9 cellular contexts compared by ENCODE assay signal in the genomic region with DNA sequence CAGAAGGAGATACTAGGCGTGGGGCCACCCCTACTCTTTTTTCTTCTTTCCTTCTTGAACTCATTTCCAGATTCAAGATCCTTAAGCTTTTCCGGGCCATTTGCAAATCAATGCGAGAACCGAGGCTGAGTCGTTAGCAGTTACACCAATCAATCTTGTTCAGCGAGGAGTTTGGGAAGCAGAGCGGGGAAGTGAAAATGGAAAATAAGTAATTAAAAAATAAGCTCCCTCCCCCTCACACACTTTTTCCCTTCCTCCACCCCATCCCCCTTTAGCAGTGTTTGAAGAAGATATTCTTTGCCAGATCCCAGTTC. TPM values are rescaled to one million over a fixed set of nuclear protein-coding genes. Genes with fewer than 3 reads are reported as not detected.
A peak's percentile ranks its signal among the peaks of the same experiment; 100 is the strongest.
DNase-seq lines count a peak whose midpoint lies in the region; ATAC-seq, FAIRE-seq and TF ChIP-seq lines count a peak whose summit lies in the region.
"Had no signal": no experiment of that assay in that cellular context is flagged by ENCODE, and none has a peak within 500 bp of the region (broad histone marks: within the 10 kb centered on the region; RNA-seq: fewer than 3 reads in every experiment).

No MANE protein-coding gene starts in this region.

- H2AK5ac ChIP-seq in H1 (ENCODE audit: low read depth, low read length): no peak overlapping the region

- H3K56ac ChIP-seq in H1 (replicated peaks; ENCODE audit: insufficient read length, low read depth, low read length): no peak overlapping the region

- no peak overlapping the region for H3K14ac ChIP-seq in H1 (ENCODE audit: insufficient read length)

- H4K20me1 ChIP-seq in H1 (replicated peaks in 1 of 2; ENCODE audit: control insufficient read depth in 1 of 2, insufficient read depth in 2 of 2, low read length in 2 of 2): no peaks in the 10 kb centered on the region

- DNase-seq in CD4-positive, CD25-positive, alpha-beta regulatory T cell: no peak
- peak; percentile 52 for DNase-seq in M059J (ENCODE audit: low read depth)
- DNase-seq in H1 (ENCODE audit: low read depth in 1 of 2, low spot score in 2 of 2): no peak
- DNase-seq in GM12892 (ENCODE audit: insufficient read length): no peak
- DNase-seq in Ammon's horn (ENCODE audit: low spot score): no peak
- DNase-seq: activated naive CD4-positive, alpha-beta T cell treated with Interleukin-2 at 50 U/mL for 16 hours had no signal

- no peak for TF ChIP-seq CTCF in H1 (IDR thresholded peaks at IDR 0.05; ENCODE audit: control extremely low read depth in 1 of 3, insufficient read depth in 1 of 3, low read depth in 1 of 3, low read length in 3 of 3)

- FAIRE-seq in H1 (lab: Jason Lieb, UNC): no peak
- no peak for FAIRE-seq in GM12892 (lab: Jason Lieb, UNC)

- H2BK20ac ChIP-seq in H1 (ENCODE audit: low read length): no peak overlapping the region

- H3K23me2 ChIP-seq in H1 (ENCODE audit: low read depth, low read length): peaks cover 20% of the 10 kb centered on the region

- H2BK5ac ChIP-seq in H1 (ENCODE audit: low read depth, low read length): peak overlapping the region; percentile 62; the same call in 1 of the 2 replicates

- peaks cover 0 to 9% (median 0%) of the 10 kb centered on the region in 7 donors for H3K9me3 Mint-ChIP-seq in CD4-positive, CD25-positive, alpha-beta regulatory T cell
- no peaks in the 10 kb centered on the region for H3K9me3 Mint-ChIP-seq in stimulated activated memory B cell treated with anti-CD40 and anti-IgM and Interleukin-4, amounts not matched to agents 10 μg/mL and 1 μg/mL and 100 μg/mL, for 72 hours

- no peaks in the 10 kb centered on the region for H3K36me3 Mint-ChIP-seq in CD4-positive, CD25-positive, alpha-beta regulatory T cell
- H3K36me3 Mint-ChIP-seq in stimulated activated memory B cell treated with anti-CD40 and anti-IgM and Interleukin-4, amounts not matched to agents 10 μg/mL and 1 μg/mL and 100 μg/mL, for 72 hours: no peaks in the 10 kb centered on the region

- WGBS in H1 (ENCODE audit: extremely low coverage in 1 of 2, insufficient coverage in 1 of 2, insufficient read length in 1 of 2, insufficient replicate concordance in 2 of 2, low coverage in 1 of 2, low lambda C conversion rate in 2 of 2, missing lambda C conversion rate in 1 of 2), 2 experiments: 0% methylated on average over 7 of the region's 7 CpGs; no CpG with 5 or more reads in 1 of the 2 experiments

- H3K79me2 ChIP-seq in H1 (ENCODE audit: control insufficient read depth in 1 of 2, insufficient read depth in 2 of 2, low read length in 2 of 2): peaks cover 0 to 2% of the 10 kb centered on the region in 2 experiments; a peak in 1 of 4 replicates

- H3K27me3 ChIP-seq in CD4-positive, CD25-positive, alpha-beta regulatory T cell (ENCODE audit: control insufficient read depth, insufficient read depth, low read length): peaks cover 16% of the 10 kb centered on the region
- H3K27me3 ChIP-seq in H1 (replicated peaks in 1 of 4; ENCODE audit: control insufficient read depth in 3 of 4, extremely low read depth in 1 of 4, insufficient read depth in 3 of 4, low read length in 3 of 4): peaks cover 0 to 23% (median 3%) of the 10 kb centered on the region in 4 experiments; a peak in 3 of 7 replicates
- H3K27me3 ChIP-seq in neuron (ENCODE audit: insufficient read depth, low read length): no peaks in the 10 kb centered on the region

- H3K27ac Mint-ChIP-seq in CD4-positive, CD25-positive, alpha-beta regulatory T cell: no peak overlapping the region
- no peak overlapping the region for H3K27ac Mint-ChIP-seq in stimulated activated memory B cell treated with anti-CD40 and anti-IgM and Interleukin-4, amounts not matched to agents 10 μg/mL and 1 μg/mL and 100 μg/mL, for 72 hours

- no peak overlapping the region for H3K27ac ChIP-seq in CD4-positive, CD25-positive, alpha-beta regulatory T cell (ENCODE audit: insufficient read depth, low read length, poor library complexity, severe bottlenecking)
- H3K27ac ChIP-seq in H1 (ENCODE audit: low read depth, low read length): no peak overlapping the region

- H2BK12ac ChIP-seq in H1 (ENCODE audit: low read depth, low read length): peak overlapping the region; percentile 97

- H3K23ac ChIP-seq in H1 (ENCODE audit: insufficient read length): no peak overlapping the region

- no peak overlapping the region for H3K4me3 Mint-ChIP-seq in CD4-positive, CD25-positive, alpha-beta regulatory T cell
- H3K4me3 Mint-ChIP-seq in stimulated activated memory B cell treated with anti-CD40 and anti-IgM and Interleukin-4, amounts not matched to agents 10 μg/mL and 1 μg/mL and 100 μg/mL, for 72 hours: no peak overlapping the region

- TF ChIP-seq POLR2A in H1 (IDR thresholded peaks at IDR 0.05; ENCODE audit: control extremely low read depth in 1 of 2, low read depth in 2 of 2, low read length in 2 of 2) (no peak), GM12892 (IDR thresholded peaks at IDR 0.05; ENCODE audit: low read depth, low read length) (no peak)

- peak overlapping the region; percentile 90 to 97 for H3K4me2 ChIP-seq in H1 (ENCODE audit: insufficient read depth in 1 of 2, low read depth in 2 of 2, low read length in 2 of 2)

- H3K27me3 Mint-ChIP-seq in CD4-positive, CD25-positive, alpha-beta regulatory T cell: peaks cover 21% of the 10 kb centered on the region
- peaks cover 12% of the 10 kb centered on the region for H3K27me3 Mint-ChIP-seq in stimulated activated memory B cell treated with anti-CD40 and anti-IgM and Interleukin-4, amounts not matched to agents 10 μg/mL and 1 μg/mL and 100 μg/mL, for 72 hours

- peaks cover 3 to 19% (median 10%) of the 10 kb centered on the region in 4 donors for H3K4me1 Mint-ChIP-seq in CD4-positive, CD25-positive, alpha-beta regulatory T cell
- peaks cover 15% of the 10 kb centered on the region for H3K4me1 Mint-ChIP-seq in stimulated activated memory B cell treated with anti-CD40 and anti-IgM and Interleukin-4, amounts not matched to agents 10 μg/mL and 1 μg/mL and 100 μg/mL, for 72 hours

- H2BK120ac ChIP-seq in H1 (replicated peaks; ENCODE audit: low read depth, low read length): no peak overlapping the region

- H3K9ac ChIP-seq in H1 (replicated peaks in 1 of 4; ENCODE audit: extremely low read depth in 1 of 4, low read depth in 3 of 4, low read length in 3 of 4): peak overlapping the region in 3 of 4 experiments; percentile 72 to 80 (median 74); a peak in 5 of 7 replicates

- H4K8ac ChIP-seq in H1 (ENCODE audit: extremely low read depth, insufficient read depth, low read length): no peak overlapping the region; the same call in 1 of the 2 replicates

- H2AFZ ChIP-seq in H1 (ENCODE audit: low read length): peak overlapping the region; percentile 93
- peak overlapping the region; percentile 84 for H2AFZ ChIP-seq in neuron (ENCODE audit: low read depth, low read length)

- no peak overlapping the region for H4K5ac ChIP-seq in H1 (ENCODE audit: insufficient read length, low read depth, low read length)

- H3K18ac ChIP-seq in H1 (ENCODE audit: extremely low read depth, low read length): peak overlapping the region; percentile 93

- H3K36me3 ChIP-seq in CD4-positive, CD25-positive, alpha-beta regulatory T cell (ENCODE audit: control insufficient read depth, insufficient read depth, low read length): no peaks in the 10 kb centered on the region
- H3K36me3 ChIP-seq in H1 (ENCODE audit: control insufficient read depth in 2 of 4, insufficient read depth in 4 of 4, low read length in 3 of 4): no peaks in the 10 kb centered on the region
- H3K36me3 ChIP-seq in neuron (ENCODE audit: insufficient read depth, low read length): no peaks in the 10 kb centered on the region

- H3K79me1 ChIP-seq in H1 (ENCODE audit: low read depth, low read length): no peaks in the 10 kb centered on the region

- no peak for ATAC-seq in CD4-positive, CD25-positive, alpha-beta regulatory T cell (ENCODE audit: low read depth in 2 of 2)
- ATAC-seq in stimulated activated memory B cell treated with anti-CD40 and anti-IgM and Interleukin-4, amounts not matched to agents 10 μg/mL and 1 μg/mL and 100 μg/mL, for 72 hours: no peak
- no peak for ATAC-seq in HG03097 (IDR thresholded peaks at IDR 0.05; ENCODE audit: low FRiP score, unreplicated experiment)

- H3K4me1 ChIP-seq in CD4-positive, CD25-positive, alpha-beta regulatory T cell (ENCODE audit: control insufficient read depth, insufficient read depth, low read length, poor library complexity, severe bottlenecking): no peaks in the 10 kb centered on the region
- H3K4me1 ChIP-seq in H1 (replicated peaks in 1 of 4; ENCODE audit: control insufficient read depth in 3 of 4, insufficient read depth in 4 of 4, low read length in 3 of 4) (peaks cover 0 to 8% (median under 1%) of the 10 kb centered on the region in 4 experiments; a peak in 3 of 7 replicates), neuron (ENCODE audit: insufficient read depth, low read length) (peaks cover 21% of the 10 kb centered on the region)

- H3K4ac ChIP-seq in H1 (replicated peaks; ENCODE audit: insufficient read length, low read depth, low read length): no peak overlapping the region

- POLR2A ChIA-PET in H1 (lab: Charles Lee; ENCODE audit: partially characterized antibody): interaction anchor here (1.0 to 2.2 kb wide), 3 partner anchors 12 to 96 kb away, joined by 3 to 5 read pairs (median 3); no protein-coding TSS in a partner anchor

- no peak for TF ChIP-seq EP300 in H1 (IDR thresholded peaks at IDR 0.05; ENCODE audit: borderline replicate concordance in 1 of 2, low read depth in 2 of 2, low read length in 2 of 2)

- H3K9me3 ChIP-seq in CD4-positive, CD25-positive, alpha-beta regulatory T cell (ENCODE audit: control insufficient read depth in 2 of 2, low read length in 2 of 2): no peaks in the 10 kb centered on the region
- no peaks in the 10 kb centered on the region for H3K9me3 ChIP-seq in H1 (ENCODE audit: insufficient read depth in 2 of 2, low read depth in 1 of 2, low read length in 1 of 2)
- H3K9me3 ChIP-seq in neuron (ENCODE audit: low read length): no peaks in the 10 kb centered on the region

- H3K4me3 ChIP-seq in CD4-positive, CD25-positive, alpha-beta regulatory T cell (ENCODE audit: low read depth, low read length): peak overlapping the region; percentile 31
- H3K4me3 ChIP-seq in H1 (ENCODE audit: extremely low read depth in 1 of 4, insufficient read depth in 2 of 4, low read depth in 3 of 4, low read length in 4 of 4): peak overlapping the region; percentile 61 to 94 (median 88)
- peak overlapping the region; percentile 94 for H3K4me3 ChIP-seq in neuron (ENCODE audit: low read length)

- H2BK15ac ChIP-seq in H1 (ENCODE audit: low read length): 0 out of 2 replicates have a peak overlapping the region, but pooled peaks have one; percentile 47

- CTCF ChIA-PET in H1 (lab: Charles Lee; ENCODE audit: partially characterized antibody): interaction anchor here (0.7 to 1.2 kb wide), 3 partner anchors 25 to 338 kb away, joined by 3 to 4 read pairs (median 3); no protein-coding TSS in a partner anchor

- TF ChIP-seq RAD21 in H1 (IDR thresholded peaks at IDR 0.05 in 1 of 2, conservative IDR thresholded peaks at IDR 0.05 in 1 of 2; ENCODE audit: low read depth in 2 of 2, low read length in 2 of 2): no peak

- no peak overlapping the region for H4K91ac ChIP-seq in H1 (replicated peaks; ENCODE audit: insufficient read length, low read length)

RNA-seq across cellular contexts. Expression of a gene that starts 1.7 kb away (rescaled TPM):
- not detected for total RNA-seq in CD4-positive, CD25-positive, alpha-beta regulatory T cell
- polyA plus RNA-seq in CD4-positive, CD25-positive, alpha-beta regulatory T cell: not detected
- total RNA-seq in M059J (2014; rRNA removed; shearing (Covaris generic)): 1.1 and 1.3 TPM in 2 replicates
- 1.2 and 1.3 TPM in 2 replicates for total RNA-seq in H1 (2021; fragmentation: NEBNext Ultra II Directional; extraction: Animal tissue kit (Norgen Biotek cat#: 25700))
- 0.31 and 0.71 TPM in 2 replicates for polyA plus RNA-seq in H1 (2011; rRNA removed)
- polyA plus RNA-seq in H1 (2011; cell fraction: cytosol; rRNA removed): 0.37 TPM
- polyA plus RNA-seq in H1 (2011; cell fraction: nucleus; rRNA removed): 1.1 TPM
- polyA plus RNA-seq in H1 (2012, experiment 1 of 2): 1.9 to 3.4 TPM (median 2.1 TPM) in 4 replicates
- 0.31 TPM for polyA plus RNA-seq in H1 (2012, experiment 2 of 2)
- polyA plus RNA-seq in H1 (2013, experiment 1 of 2): 1.7 TPM
- polyA plus RNA-seq in H1 (2013, experiment 2 of 2): 1.4 TPM
- 2.7 and 6.6 TPM in 2 replicates for polyA minus RNA-seq in H1 (2011; rRNA and poly(A)+ RNA removed)
- polyA minus RNA-seq in H1 (2011; cell fraction: cytosol; rRNA and poly(A)+ RNA removed): 0.66 TPM
- 13.2 TPM for polyA minus RNA-seq in H1 (2011; cell fraction: nucleus; rRNA and poly(A)+ RNA removed)
- not detected for polyA plus RNA-seq in GM12892 (2012; ENCODE audit: missing spikeins)

Comparison
In these comparisons a context has a peak if more than half of its experiments do, and no peak if none do; other contexts are left out.
1. H3K4me3 ChIP-seq: peak in every context shown above with its lines; median percentile 94 in neuron; 88 in H1; 31 in CD4-positive, CD25-positive, alpha-beta regulatory T cell.